8 cellular contexts compared by ENCODE assay signal in genomic region chr11:13955971-13956421, GRCh38. TPM values are rescaled to one million over a fixed set of nuclear protein-coding genes. Genes with fewer than 3 reads are reported as not detected.
DNase-seq lines count a peak whose midpoint lies in the region; ATAC-seq, FAIRE-seq and TF ChIP-seq lines count a peak whose summit lies in the region.

No MANE protein-coding gene starts in this region.

- H3K9me2 ChIP-seq in MM.1S (replicated peaks; ENCODE audit: insufficient read depth, low read length): no peaks in the 10 kb centered on the region

- H3F3A ChIP-seq in MM.1S (ENCODE audit: insufficient read depth, low read length): no peaks in the 10 kb centered on the region

- H3K4me3 ChIP-seq in GM12875 (ENCODE audit: low read depth, low read length): no peak overlapping the region
- no peak overlapping the region for H3K4me3 ChIP-seq in MM.1S (ENCODE audit: low read length)
- H3K4me3 ChIP-seq in bronchial epithelial cell (ENCODE audit: low read depth, low read length): no peak overlapping the region
- H3K4me3 ChIP-seq in kidney epithelial cell (ENCODE audit: low read depth, low read length): no peak overlapping the region

- no peaks in the 10 kb centered on the region for H3K4me1 ChIP-seq in MM.1S (ENCODE audit: low read length)

- H2AFZ ChIP-seq in MM.1S (ENCODE audit: low read length): no peak overlapping the region

- no peak overlapping the region for H3K4me2 ChIP-seq in MM.1S (ENCODE audit: low read depth, low read length)

- no peak overlapping the region for H3K27ac ChIP-seq in 22Rv1
- H3K27ac ChIP-seq in MM.1S (ENCODE audit: low read length): no peak overlapping the region

- no peaks in the 10 kb centered on the region for H3K27me3 ChIP-seq in MM.1S (replicated peaks; ENCODE audit: insufficient read depth, low read length)
- H3K27me3 ChIP-seq in bronchial epithelial cell (ENCODE audit: control insufficient read depth, insufficient read depth, low read length): peaks cover 21% of the 10 kb centered on the region
- H3K27me3 ChIP-seq in kidney epithelial cell (ENCODE audit: control insufficient read depth, insufficient read depth, low read length): peaks cover 4% of the 10 kb centered on the region

- ATAC-seq in GM18502 (IDR thresholded peaks at IDR 0.05; ENCODE audit: poor library complexity, unreplicated experiment): no peak

- H3K79me2 ChIP-seq in MM.1S (ENCODE audit: low read length): no peaks in the 10 kb centered on the region

- TF ChIP-seq CTCF in 22Rv1 (IDR thresholded peaks at IDR 0.05) (peak; percentile 90), GM12875 (IDR thresholded peaks at IDR 0.05; ENCODE audit: borderline replicate concordance, insufficient read depth, low read depth, low read length) (peak; percentile 71; the same call in 1 of the 2 replicates), MM.1S (IDR thresholded peaks at IDR 0.05; ENCODE audit: low read length) (peak; percentile 83), bronchial epithelial cell (IDR thresholded peaks at IDR 0.05; ENCODE audit: insufficient read depth, low read length, severe bottlenecking) (peak; percentile 73), kidney epithelial cell (IDR thresholded peaks at IDR 0.05; ENCODE audit: insufficient read depth, low read length, poor library complexity, severe bottlenecking) (peak; percentile 82)

- no peak overlapping the region for H3K9ac ChIP-seq in MM.1S (ENCODE audit: low read length)

- FAIRE-seq in bronchial epithelial cell (lab: Jason Lieb, UNC): no peak

- DNase-seq in MM.1S (peak; percentile 73), T-helper 9 cell (peak; percentile 46), bronchial epithelial cell (ENCODE audit: low read depth) (peak; percentile 55), kidney epithelial cell (ENCODE audit: low read depth) (no peak)
- peak in 2 of 3 donors; percentile 31 to 38 for DNase-seq in stimulated activated CD4-positive, alpha-beta T cell treated with anti-CD3 and anti-CD28 coated beads, TNF-alpha, amount 100 ng/mL, for 1 hour (ENCODE audit: low read depth in 3 of 3, low spot score in 1 of 3)

- H3K36me3 ChIP-seq in MM.1S (replicated peaks; ENCODE audit: insufficient read depth, low read length): no peaks in the 10 kb centered on the region
- H3K36me3 ChIP-seq in bronchial epithelial cell (ENCODE audit: control insufficient read depth, insufficient read depth, low read length): no peaks in the 10 kb centered on the region
- H3K36me3 ChIP-seq in kidney epithelial cell (ENCODE audit: control insufficient read depth, insufficient read depth, low read length): no peaks in the 10 kb centered on the region

- no peaks in the 10 kb centered on the region for H3K9me3 ChIP-seq in MM.1S (replicated peaks; ENCODE audit: insufficient read depth, low read length)

- no peaks in the 10 kb centered on the region for H4K20me1 ChIP-seq in MM.1S (ENCODE audit: insufficient read depth, low read length)

RNA-seq across cellular contexts. Expression of gene SPON1, which starts 6.5 kb away (rescaled TPM):
- total RNA-seq in bronchial epithelial cell (0.26 TPM in 1 of 2 replicates, not detected in the other), kidney epithelial cell (3.2 and 3.7 TPM in 2 replicates)
